ENCODE assay signal across 25 cellular contexts in the genomic region with DNA sequence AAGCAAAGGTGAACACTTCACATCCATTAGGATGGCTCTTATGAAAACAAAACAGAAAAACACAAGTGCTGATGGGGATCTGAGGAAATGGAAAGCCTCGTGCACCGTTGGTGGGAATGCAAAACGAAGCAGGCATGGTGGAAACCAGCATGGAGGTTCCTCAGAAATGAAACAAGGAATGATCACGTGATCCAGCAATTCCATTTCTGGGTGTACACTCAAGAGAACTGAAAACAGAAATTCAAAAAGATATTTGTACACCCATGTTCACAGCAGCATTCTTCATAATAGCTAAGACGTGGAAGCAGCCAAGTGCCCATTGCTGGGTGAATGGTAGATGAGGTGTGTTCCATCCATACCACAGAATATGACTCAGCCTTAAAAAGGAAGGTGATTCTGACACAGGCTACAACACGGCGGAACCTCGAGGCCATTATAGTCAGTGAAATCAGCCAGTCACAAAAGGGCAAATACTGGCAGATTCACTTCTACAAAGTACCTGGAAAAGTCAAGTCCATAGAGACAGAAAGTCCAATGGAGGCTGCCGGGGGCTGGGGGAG.
DNase-seq lines count a peak whose midpoint lies in the region; ATAC-seq, FAIRE-seq and TF ChIP-seq lines count a peak whose summit lies in the region.
"Had no signal": no experiment of that assay in that cellular context is flagged by ENCODE, and none has a peak within 500 bp of the region (broad histone marks: within the 10 kb centered on the region; RNA-seq: fewer than 3 reads in every experiment).

No MANE protein-coding gene starts in this region.

- no TSS peak for BruUV-seq in K562 (replicated peaks; lab: Mats Ljungman, UMichigan)

- ATAC-seq in A549 (no peak), K562 (no peak), HG03025 (IDR thresholded peaks at IDR 0.05; ENCODE audit: low FRiP score, unreplicated experiment) (no peak)
- no peak for ATAC-seq in effector memory CD8-positive, alpha-beta T cell (replicated peaks)
- ATAC-seq: CD8-positive, alpha-beta T cell had no signal

- H3K4me3 ChIP-seq in A549 (no peak overlapping the region), K562 (no peak overlapping the region), keratinocyte (ENCODE audit: control insufficient read depth in 2 of 3, extremely low read depth in 1 of 3, insufficient read depth in 2 of 3, low read depth in 1 of 3, low read length in 3 of 3) (no peak overlapping the region)
- H3K4me3 ChIP-seq: GM23248, SJSA1 had no signal

- H3K9me3 ChIP-seq in A549 (no peaks in the 10 kb centered on the region), K562 (replicated peaks; ENCODE audit: control insufficient read depth, insufficient read depth, low read depth, low read length) (no peaks in the 10 kb centered on the region), keratinocyte (ENCODE audit: control insufficient read depth, low read depth, low read length) (no peaks in the 10 kb centered on the region)
- H3K9me3 ChIP-seq: BE2C, SJSA1 had no signal

- H3K27ac Mint-ChIP-seq in T-helper 2 cell treated with Interferon-gamma antibody and Interleukin-4, amounts not matched to agents 5 μg/mL and 100 μg/mL, for 36 hours = no peak overlapping the region
- no peak overlapping the region for H3K27ac Mint-ChIP-seq in effector memory CD8-positive, alpha-beta T cell
- H3K27ac Mint-ChIP-seq: CD8-positive, alpha-beta T cell had no signal

- no peak for TF ChIP-seq EP300 in A549 (IDR thresholded peaks at IDR 0.05)
- no peak for TF ChIP-seq EP300 in K562 (IDR thresholded peaks at IDR 0.05; ENCODE audit: low read length)

- 26% methylated on average over 9 of the region's 9 CpGs for WGBS in A549 (ENCODE audit: missing lambda C conversion rate)
- WGBS in K562 (ENCODE audit: insufficient coverage, low coverage, missing lambda C conversion rate) = under 1% methylated on average over 8 of the region's 9 CpGs

- H3K4me1 Mint-ChIP-seq in T-helper 2 cell treated with Interferon-gamma antibody and Interleukin-4, amounts not matched to agents 5 μg/mL and 100 μg/mL, for 36 hours (ENCODE audit: low read depth) = no peaks in the 10 kb centered on the region
- H3K4me1 Mint-ChIP-seq in effector memory CD8-positive, alpha-beta T cell (ENCODE audit: low read depth in 2 of 2) = no peaks in the 10 kb centered on the region

- TF ChIP-seq CTCF in A549 (IDR thresholded peaks at IDR 0.05) (no peak), K562 (IDR thresholded peaks at IDR 0.05 in 2 of 3, conservative IDR thresholded peaks at IDR 0.05 in 1 of 3; ENCODE audit: insufficient read depth in 2 of 3, low read depth in 1 of 3, low read length in 3 of 3) (no peak), keratinocyte (optimal IDR thresholded peaks at IDR 0.05 in 1 of 3, IDR thresholded peaks at IDR 0.05 in 1 of 3, conservative IDR thresholded peaks at IDR 0.05 in 1 of 3; ENCODE audit: extremely low read depth in 1 of 3, insufficient read depth in 2 of 3, low read length in 3 of 3) (no peak)

- H3K27ac ChIP-seq in A549 = no peak overlapping the region
- no peak overlapping the region for H3K27ac ChIP-seq in K562 (ENCODE audit: extremely low read depth, low read depth, low read length)
- H3K27ac ChIP-seq in keratinocyte (ENCODE audit: control insufficient read depth, insufficient read depth, low read length) = no peak overlapping the region
- H3K27ac ChIP-seq: GM23248, SJSA1 had no signal

- CTCF ChIA-PET in A549 (lab: Yijun Ruan, JAX) = interaction anchor here (1.7 kb wide), 1 partner anchor 10 kb away, joined by 4 read pairs; no protein-coding TSS in a partner anchor
- CTCF ChIA-PET in K562 (lab: Yijun Ruan, JAX; ENCODE audit: low intra/inter-chr PET ratio) = no interaction called here

- POLR2A ChIA-PET in A549 (lab: Yijun Ruan, JAX) = no interaction called here
- POLR2A ChIA-PET in K562 (lab: Yijun Ruan, JAX) = no interaction called here

- no peaks in the 10 kb centered on the region for H3K79me2 ChIP-seq in K562 (ENCODE audit: control insufficient read depth, insufficient read depth, low read length)
- no peaks in the 10 kb centered on the region for H3K79me2 ChIP-seq in keratinocyte (ENCODE audit: control insufficient read depth, insufficient read depth, low read length)

- H3K27me3 ChIP-seq in K562 (ENCODE audit: control insufficient read depth in 2 of 2, insufficient read depth in 2 of 2, low read length in 2 of 2) = peaks cover 35 to 62% of the 10 kb centered on the region in 2 experiments
- H3K27me3 ChIP-seq in keratinocyte (ENCODE audit: control insufficient read depth, extremely low read depth, insufficient read depth, low read length) = peaks cover 27% of the 10 kb centered on the region
- H3K27me3 ChIP-seq: BE2C had no signal

- TF ChIP-seq RAD21 in A549 (conservative IDR thresholded peaks at IDR 0.05 in 1 of 2, IDR thresholded peaks at IDR 0.05 in 1 of 2) = no peak
- TF ChIP-seq RAD21 in K562 (CRISPR knock-in tag; conservative IDR thresholded peaks at IDR 0.05 in 1 of 2, IDR thresholded peaks at IDR 0.05 in 1 of 2) = no peak

- no peak for FAIRE-seq in A549 (lab: Jason Lieb, UNC)
- FAIRE-seq in K562 (lab: Jason Lieb, UNC) = no peak
- peak; percentile 99 for FAIRE-seq in keratinocyte (lab: Jason Lieb, UNC)
- FAIRE-seq: GM12891, GM18507 had no signal

- H2AFZ ChIP-seq in K562 (ENCODE audit: low read depth, low read length) = no peak overlapping the region
- no peak overlapping the region for H2AFZ ChIP-seq in keratinocyte (ENCODE audit: control insufficient read depth, low read length)
- H2AFZ ChIP-seq: GM23248 had no signal

- H3K4me1 ChIP-seq in A549 (no peaks in the 10 kb centered on the region), K562 (replicated peaks in 1 of 2; ENCODE audit: control insufficient read depth in 2 of 2, insufficient read depth in 2 of 2, low read length in 2 of 2) (peaks cover 0 to 19% of the 10 kb centered on the region in 2 experiments; a peak in 2 of 5 replicates), keratinocyte (ENCODE audit: control insufficient read depth, extremely low read depth, insufficient read depth, low read length) (peaks cover 6% of the 10 kb centered on the region)
- H3K4me1 ChIP-seq: BE2C, SJSA1 had no signal

- TF ChIP-seq POLR2A in A549 (IDR thresholded peaks at IDR 0.05; ENCODE audit: low read length) (no peak), K562 (conservative IDR thresholded peaks at IDR 0.05) (no peak)

- H3K9me3 Mint-ChIP-seq in T-helper 2 cell treated with Interferon-gamma antibody and Interleukin-4, amounts not matched to agents 5 μg/mL and 100 μg/mL, for 36 hours = no peaks in the 10 kb centered on the region
- H3K9me3 Mint-ChIP-seq in effector memory CD8-positive, alpha-beta T cell = no peaks in the 10 kb centered on the region
- H3K9me3 Mint-ChIP-seq: CD8-positive, alpha-beta T cell had no signal

- intact Hi-C loops in K562 (cut with micrococcal nuclease) = no loop called here

- H3K36me3 ChIP-seq in K562 (ENCODE audit: control insufficient read depth, insufficient read depth, low read length) (no peaks in the 10 kb centered on the region), keratinocyte (ENCODE audit: control insufficient read depth in 2 of 2, extremely low read depth in 1 of 2, insufficient read depth in 2 of 2, low read length in 2 of 2) (no peaks in the 10 kb centered on the region)
- H3K36me3 ChIP-seq: BE2C, SJSA1 had no signal

- H3K36me3 Mint-ChIP-seq in T-helper 2 cell treated with Interferon-gamma antibody and Interleukin-4, amounts not matched to agents 5 μg/mL and 100 μg/mL, for 36 hours (ENCODE audit: low read depth) = no peaks in the 10 kb centered on the region
- H3K36me3 Mint-ChIP-seq in effector memory CD8-positive, alpha-beta T cell (ENCODE audit: insufficient read depth) = peaks cover 2% of the 10 kb centered on the region
- H3K36me3 Mint-ChIP-seq: CD8-positive, alpha-beta T cell had no signal

- dilution Hi-C loops in keratinocyte (cut with MboI; ENCODE audit: extremely low pct_ligation_motif_present, low sequenced_read_pairs) = no loop called here

- DNase-seq in A549 (ENCODE audit: low read depth in 1 of 2, low spot score in 1 of 2) (no peak), HPDE6-E6E7 (ENCODE audit: extremely low spot score) (peak; percentile 62), K562 (ENCODE audit: extremely low read depth in 1 of 4, low spot score in 3 of 4) (no peak), keratinocyte (ENCODE audit: low read depth, low spot score) (peak; percentile 25), AML-193 (lab: John Stamatoyannopoulos, UW) (no peak)
- no peak for DNase-seq in T-helper 2 cell treated with Interferon-gamma antibody and Interleukin-4, amounts not matched to agents 5 μg/mL and 100 μg/mL, for 36 hours (ENCODE audit: low spot score)
- no peak for DNase-seq in effector memory CD8-positive, alpha-beta T cell
- DNase-seq: ACHN; BE2C; CD8-positive, alpha-beta T cell; DND-41; GDM1; GM23248; Kasumi-1; NCI-H1417; NCI-H187 treated with DMSO at 0.1 percent for 48 hours; NCI-H2171; NCI-H446; NK-92 treated with Interleukin-12 subunit alpha and Interleukin-12 subunit beta, amount 100 ng/mL, for 24 hours; OCI-M1; SW 1271 had no signal

- in situ Hi-C loops in K562 (cut with MboI) = no loop called here

- peaks cover 9% of the 10 kb centered on the region for H3K27me3 Mint-ChIP-seq in T-helper 2 cell treated with Interferon-gamma antibody and Interleukin-4, amounts not matched to agents 5 μg/mL and 100 μg/mL, for 36 hours (ENCODE audit: low read depth)
- peaks cover 33 to 58% of the 10 kb centered on the region in 2 donors for H3K27me3 Mint-ChIP-seq in effector memory CD8-positive, alpha-beta T cell

- H3K4me3 Mint-ChIP-seq in T-helper 2 cell treated with Interferon-gamma antibody and Interleukin-4, amounts not matched to agents 5 μg/mL and 100 μg/mL, for 36 hours = no peak overlapping the region
- H3K4me3 Mint-ChIP-seq in effector memory CD8-positive, alpha-beta T cell = no peak overlapping the region
- H3K4me3 Mint-ChIP-seq: CD8-positive, alpha-beta T cell had no signal

- H3K9ac ChIP-seq in K562 (ENCODE audit: insufficient read depth in 1 of 2, low read depth in 2 of 2, low read length in 2 of 2) = no peak overlapping the region
- H3K9ac ChIP-seq in keratinocyte (ENCODE audit: control insufficient read depth, extremely low read depth, insufficient read depth, low read length) = no peak overlapping the region
- H3K9ac ChIP-seq: GM23248 had no signal

- 0 out of 3 replicates have a peak overlapping the region, but pooled peaks have one; percentile 19 for H3K4me2 ChIP-seq in A549
- no peak overlapping the region for H3K4me2 ChIP-seq in K562 (ENCODE audit: insufficient read depth, low read length)
- peak overlapping the region; percentile 27 for H3K4me2 ChIP-seq in keratinocyte (ENCODE audit: control insufficient read depth, extremely low read depth, insufficient read depth, low read depth, low read length)

- H4K20me1 ChIP-seq in K562 (replicated peaks; ENCODE audit: control insufficient read depth, insufficient read depth, low read length) = peaks cover 4% of the 10 kb centered on the region; the same call in 1 of the 2 replicates
- H4K20me1 ChIP-seq in keratinocyte (ENCODE audit: control insufficient read depth, extremely low read depth, insufficient read depth, low read length) = no peaks in the 10 kb centered on the region

- H3K9me1 ChIP-seq in K562 (ENCODE audit: control insufficient read depth, insufficient read depth, low read length) (no peaks in the 10 kb centered on the region), keratinocyte (ENCODE audit: control insufficient read depth, extremely low read depth, insufficient read depth, low read length) (no peaks in the 10 kb centered on the region)

Comparison
In these comparisons a context has a peak if more than half of its experiments do, and no peak if none do; other contexts are left out.
1. DNase-seq: peak in HPDE6-E6E7 (single experiment) and keratinocyte (single experiment); none in A549 (0 of 2), K562 (0 of 4), T-helper 2 cell treated with Interferon-gamma antibody and Interleukin-4, amounts not matched to agents 5 μg/mL and 100 μg/mL, for 36 hours (single experiment), AML-193 (0 of 2) and effector memory CD8-positive, alpha-beta T cell (0 of 3).
2. Of the 35 proteins assayed by ChIP-seq in both K562 and A549: peak only in K562: none; only in A549: none; in both: USF2; in neither: 34.